In the genomic region with DNA sequence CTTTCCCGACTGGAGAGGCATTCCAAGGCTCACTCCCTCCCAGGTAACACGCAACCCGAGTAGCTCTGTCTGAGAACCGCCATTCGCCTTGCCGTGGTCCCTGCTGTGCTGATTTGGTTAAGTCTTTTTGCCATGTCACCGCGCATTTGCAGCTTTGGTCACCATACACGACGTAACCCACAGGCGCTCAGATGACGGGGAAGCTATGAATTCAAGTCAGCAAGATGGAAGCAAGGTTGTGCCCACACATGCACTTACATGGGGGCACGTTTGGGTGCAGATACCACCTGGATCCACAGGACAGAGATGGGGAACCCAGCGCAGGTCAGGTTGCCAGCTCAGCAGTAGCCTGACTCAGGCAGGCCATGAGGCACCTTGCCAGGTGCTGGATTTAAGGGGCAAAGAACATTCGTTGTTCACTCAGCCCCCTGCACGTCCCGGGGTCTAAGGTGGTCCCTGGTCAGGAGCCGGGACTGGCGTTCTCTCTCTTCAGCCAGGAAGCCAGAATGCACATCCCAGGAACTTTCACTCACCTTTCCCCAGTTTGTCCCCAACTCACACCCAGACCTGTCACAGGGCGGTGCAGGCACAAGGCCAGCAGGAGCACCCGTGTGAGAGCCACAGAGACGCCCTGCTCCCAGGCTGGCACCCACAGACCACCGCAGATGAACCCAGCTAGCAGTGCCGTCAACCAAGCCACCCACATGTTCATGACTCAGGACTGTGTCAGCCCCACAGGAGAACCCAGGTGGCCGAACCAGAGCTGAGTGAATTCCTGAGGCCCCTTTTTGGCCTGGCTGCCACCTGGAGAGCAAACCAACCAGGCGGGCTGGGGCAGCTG, we compare ENCODE assay signal across 20 cellular contexts. TPM values are rescaled to one million over a fixed set of nuclear protein-coding genes. Genes with fewer than 3 reads are reported as not detected.
DNase-seq lines count a peak whose midpoint lies in the region; ATAC-seq and TF ChIP-seq lines count a peak whose summit lies in the region.
"Had no signal": no experiment of that assay in that cellular context is flagged by ENCODE, and none has a peak within 500 bp of the region (broad histone marks: within the 10 kb centered on the region; RNA-seq: fewer than 3 reads in every experiment).

No MANE protein-coding gene starts in this region.

- H3K27me3 Mint-ChIP-seq in activated CD8-positive, alpha-beta memory T cell treated with anti-CD3 and anti-CD28 coated beads, Interleukin-2, amount 10 ng/mL, durations not matched to agents 7 days and 5 days = peaks cover under 1% of the 10 kb centered on the region
- peaks cover 43% of the 10 kb centered on the region for H3K27me3 Mint-ChIP-seq in chondrocyte (ENCODE audit: low read depth)
- H3K27me3 Mint-ChIP-seq: activated T-helper 17 cell treated with anti-CD3 and anti-CD28 coated beads, Interleukin-2, amount 50 U/mL, for 72 hours; dendritic cell treated with granulocyte-macrophage colony-stimulating factor and Interleukin-4, amounts not matched to agents 40 ng/mL and 50 ng/mL, for 4 days had no signal

- POLR2A ChIA-PET in RWPE1 (lab: Yijun Ruan, JAX; ENCODE audit: low non-redundant PET) = no interaction called here

- TF ChIP-seq CTCF in chondrocyte (IDR thresholded peaks at IDR 0.05) = no peak
- no peak for TF ChIP-seq CTCF in RWPE1 (conservative IDR thresholded peaks at IDR 0.05; ENCODE audit: low read depth)

- no peaks in the 10 kb centered on the region for H3K9me3 Mint-ChIP-seq in activated CD8-positive, alpha-beta memory T cell treated with anti-CD3 and anti-CD28 coated beads, Interleukin-2, amount 10 ng/mL, durations not matched to agents 7 days and 5 days (ENCODE audit: low read depth)
- H3K9me3 Mint-ChIP-seq in chondrocyte (ENCODE audit: low read depth) = peaks cover 17% of the 10 kb centered on the region
- H3K9me3 Mint-ChIP-seq: activated T-helper 17 cell treated with anti-CD3 and anti-CD28 coated beads, Interleukin-2, amount 50 U/mL, for 72 hours; dendritic cell treated with granulocyte-macrophage colony-stimulating factor and Interleukin-4, amounts not matched to agents 40 ng/mL and 50 ng/mL, for 4 days had no signal

- no peak overlapping the region for H3K27ac ChIP-seq in RWPE1
- H3K27ac ChIP-seq: adrenal gland, gastrocnemius medialis had no signal

- intact Hi-C loops in cardiac septum (cut with DNase I) (no loop called here), left ventricle myocardium superior (cut with micrococcal nuclease) (no loop called here)

- H3K36me3 Mint-ChIP-seq in activated CD8-positive, alpha-beta memory T cell treated with anti-CD3 and anti-CD28 coated beads, Interleukin-2, amount 10 ng/mL, durations not matched to agents 7 days and 5 days = no peaks in the 10 kb centered on the region
- H3K36me3 Mint-ChIP-seq in chondrocyte (ENCODE audit: low read depth) = peaks cover 4% of the 10 kb centered on the region

- no peak overlapping the region for H3K4me3 Mint-ChIP-seq in activated CD8-positive, alpha-beta memory T cell treated with anti-CD3 and anti-CD28 coated beads, Interleukin-2, amount 10 ng/mL, durations not matched to agents 7 days and 5 days
- no peak overlapping the region for H3K4me3 Mint-ChIP-seq in chondrocyte (ENCODE audit: unreplicated experiment)
- H3K4me3 Mint-ChIP-seq: activated T-helper 17 cell treated with anti-CD3 and anti-CD28 coated beads, Interleukin-2, amount 50 U/mL, for 72 hours; dendritic cell treated with granulocyte-macrophage colony-stimulating factor and Interleukin-4, amounts not matched to agents 40 ng/mL and 50 ng/mL, for 4 days had no signal

- no peak for ATAC-seq in left ventricle myocardium superior
- ATAC-seq in activated CD8-positive, alpha-beta memory T cell treated with anti-CD3 and anti-CD28 coated beads, Interleukin-2, amount 10 ng/mL, durations not matched to agents 7 days and 5 days = no peak
- ATAC-seq: activated T-helper 17 cell treated with anti-CD3 and anti-CD28 coated beads, Interleukin-2, amount 50 U/mL, for 72 hours; gastrocnemius medialis had no signal

- DNase-seq in cardiac septum (ENCODE audit: low spot score) = peak; percentile 65
- no peak for DNase-seq in left ventricle myocardium superior
- DNase-seq in activated CD8-positive, alpha-beta memory T cell treated with anti-CD3 and anti-CD28 coated beads, Interleukin-2, amount 10 ng/mL, durations not matched to agents 7 days and 5 days = peak; percentile 33
- peak; percentile 5 for DNase-seq in mucosa of gallbladder (ENCODE audit: low spot score)
- peak; percentile 38 for DNase-seq in ureter (ENCODE audit: low spot score)
- no peak for DNase-seq in NCI-H1436 (lab: John Stamatoyannopoulos, UW)
- no peak for DNase-seq in chondrocyte (ENCODE audit: low spot score)
- no peak for DNase-seq in RWPE1 (ENCODE audit: low spot score)
- DNase-seq: activated CD4-positive, alpha-beta T cell treated with anti-CD3 and anti-CD28 coated beads for 48 hours; DND-41; gastrocnemius medialis; kidney glomerular epithelial cell; midbrain; MV-4-11; NCI-H2029; NCI-H510A; SW 1271 had no signal

- no peaks in the 10 kb centered on the region for H3K4me1 Mint-ChIP-seq in activated CD8-positive, alpha-beta memory T cell treated with anti-CD3 and anti-CD28 coated beads, Interleukin-2, amount 10 ng/mL, durations not matched to agents 7 days and 5 days
- H3K4me1 Mint-ChIP-seq in chondrocyte (ENCODE audit: low read depth) = no peaks in the 10 kb centered on the region
- H3K4me1 Mint-ChIP-seq: activated T-helper 17 cell treated with anti-CD3 and anti-CD28 coated beads, Interleukin-2, amount 50 U/mL, for 72 hours had no signal

- CTCF ChIA-PET in activated CD8-positive, alpha-beta memory T cell treated with anti-CD3 and anti-CD28 coated beads, Interleukin-2, amount 10 ng/mL, durations not matched to agents 7 days and 5 days (lab: Charles Lee) = no interaction called here
- CTCF ChIA-PET in RWPE1 (lab: Yijun Ruan, JAX) = interaction anchor here (0.7 kb wide), 1 partner anchor 761 kb away, joined by 4 read pairs; no protein-coding TSS in a partner anchor

- no peak overlapping the region for H3K27ac Mint-ChIP-seq in activated CD8-positive, alpha-beta memory T cell treated with anti-CD3 and anti-CD28 coated beads, Interleukin-2, amount 10 ng/mL, durations not matched to agents 7 days and 5 days
- H3K27ac Mint-ChIP-seq in chondrocyte (ENCODE audit: unreplicated experiment) = no peak overlapping the region
- H3K27ac Mint-ChIP-seq: activated T-helper 17 cell treated with anti-CD3 and anti-CD28 coated beads, Interleukin-2, amount 50 U/mL, for 72 hours; dendritic cell treated with granulocyte-macrophage colony-stimulating factor and Interleukin-4, amounts not matched to agents 40 ng/mL and 50 ng/mL, for 4 days had no signal

RNA-seq across cellular contexts. Expression of a gene that starts 19.9 kb away (rescaled TPM):
- total RNA-seq in cardiac septum = 9.7 TPM
- total RNA-seq in left ventricle myocardium superior = 7.4 TPM
- 1 to 10 TPM; 3.6 to 4.6 TPM for total RNA-seq in activated CD8-positive, alpha-beta memory T cell treated with anti-CD3 and anti-CD28 coated beads, Interleukin-2, amount 10 ng/mL, durations not matched to agents 7 days and 5 days
- total RNA-seq in mucosa of gallbladder = 40.9 TPM
- total RNA-seq in ureter = 41.8 TPM
- total RNA-seq in chondrocyte = 1.6 to 2.9 TPM (median 1.9 TPM) in 3 replicates

Comparison
In these comparisons a context has a peak if more than half of its experiments do, and no peak if none do; other contexts are left out.
1. DNase-seq: peak in cardiac septum (single experiment), activated CD8-positive, alpha-beta memory T cell treated with anti-CD3 and anti-CD28 coated beads, Interleukin-2, amount 10 ng/mL, durations not matched to agents 7 days and 5 days (single experiment), mucosa of gallbladder (single experiment) and ureter (single experiment); none in left ventricle myocardium superior (single experiment), NCI-H1436 (single experiment), chondrocyte (single experiment) and RWPE1 (single experiment).